Comparison of ENCODE assay signal across 1 cellular context in the genomic region with DNA sequence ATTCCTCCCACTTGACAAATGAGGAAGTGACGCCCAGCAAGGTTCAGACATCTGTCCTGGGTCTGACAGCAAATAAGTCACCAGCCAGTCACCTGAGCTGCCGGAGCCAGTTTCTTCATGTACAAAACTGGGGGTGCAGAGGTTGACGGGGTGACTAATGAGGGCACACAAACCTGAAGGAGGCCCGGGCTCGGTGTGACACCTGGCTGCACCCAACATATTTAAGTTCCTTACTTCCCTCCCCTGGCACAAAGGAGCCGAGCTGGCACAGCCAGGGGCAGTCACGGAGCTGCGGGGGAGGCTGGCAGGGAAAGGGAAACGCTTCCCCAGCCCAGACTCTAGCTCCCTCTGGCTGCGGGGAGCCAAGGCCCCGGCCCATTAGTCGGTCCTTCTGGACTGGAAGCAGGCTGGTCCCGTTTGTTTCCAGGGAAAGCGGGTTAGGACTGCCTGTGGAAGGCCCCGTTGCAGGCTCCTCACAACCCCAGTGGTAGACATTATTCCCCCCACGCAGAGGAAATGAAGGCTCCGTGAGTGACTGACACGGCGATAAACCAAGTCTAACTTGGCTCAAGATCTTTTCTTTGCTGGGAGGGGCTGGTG.
TF ChIP-seq lines count a peak whose summit lies in the region.

No MANE protein-coding gene starts in this region.

TF ChIP-seq in K562, 482 proteins besides CTCF, POLR2A, EP300 and RAD21 (continued from another document):
- TF ChIP-seq, protein P1, sequence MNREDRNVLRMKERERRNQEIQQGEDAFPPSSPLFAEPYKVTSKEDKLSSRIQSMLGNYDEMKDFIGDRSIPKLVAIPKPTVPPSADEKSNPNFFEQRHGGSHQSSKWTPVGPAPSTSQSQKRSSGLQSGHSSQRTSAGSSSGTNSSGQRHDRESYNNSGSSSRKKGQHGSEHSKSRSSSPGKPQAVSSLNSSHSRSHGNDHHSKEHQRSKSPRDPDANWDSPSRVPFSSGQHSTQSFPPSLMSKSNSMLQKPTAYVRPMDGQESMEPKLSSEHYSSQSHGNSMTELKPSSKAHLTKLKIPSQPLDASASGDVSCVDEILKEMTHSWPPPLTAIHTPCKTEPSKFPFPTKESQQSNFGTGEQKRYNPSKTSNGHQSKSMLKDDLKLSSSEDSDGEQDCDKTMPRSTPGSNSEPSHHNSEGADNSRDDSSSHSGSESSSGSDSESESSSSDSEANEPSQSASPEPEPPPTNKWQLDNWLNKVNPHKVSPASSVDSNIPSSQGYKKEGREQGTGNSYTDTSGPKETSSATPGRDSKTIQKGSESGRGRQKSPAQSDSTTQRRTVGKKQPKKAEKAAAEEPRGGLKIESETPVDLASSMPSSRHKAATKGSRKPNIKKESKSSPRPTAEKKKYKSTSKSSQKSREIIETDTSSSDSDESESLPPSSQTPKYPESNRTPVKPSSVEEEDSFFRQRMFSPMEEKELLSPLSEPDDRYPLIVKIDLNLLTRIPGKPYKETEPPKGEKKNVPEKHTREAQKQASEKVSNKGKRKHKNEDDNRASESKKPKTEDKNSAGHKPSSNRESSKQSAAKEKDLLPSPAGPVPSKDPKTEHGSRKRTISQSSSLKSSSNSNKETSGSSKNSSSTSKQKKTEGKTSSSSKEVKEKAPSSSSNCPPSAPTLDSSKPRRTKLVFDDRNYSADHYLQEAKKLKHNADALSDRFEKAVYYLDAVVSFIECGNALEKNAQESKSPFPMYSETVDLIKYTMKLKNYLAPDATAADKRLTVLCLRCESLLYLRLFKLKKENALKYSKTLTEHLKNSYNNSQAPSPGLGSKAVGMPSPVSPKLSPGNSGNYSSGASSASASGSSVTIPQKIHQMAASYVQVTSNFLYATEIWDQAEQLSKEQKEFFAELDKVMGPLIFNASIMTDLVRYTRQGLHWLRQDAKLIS (CRISPR knock-in tag; IDR thresholded peaks at IDR 0.05), result no peak
- TF ChIP-seq ZNF184 (CRISPR knock-in tag; IDR thresholded peaks at IDR 0.05) (no peak), KAT8 (IDR thresholded peaks at IDR 0.05; ENCODE audit: low read depth) (no peak), TEAD4 (IDR thresholded peaks at IDR 0.05; ENCODE audit: low read length) (0 out of 2 replicates have a peak, but pooled peaks have one; percentile 27), TEAD4 (CRISPR knock-in tag; IDR thresholded peaks at IDR 0.05; ENCODE audit: borderline replicate concordance) (no peak), ZNF444 (CRISPR knock-in tag; IDR thresholded peaks at IDR 0.05) (no peak), EHMT2 (IDR thresholded peaks at IDR 0.05) (no peak), SPI1 (IDR thresholded peaks at IDR 0.05; ENCODE audit: borderline replicate concordance, low read depth, low read length) (peak; percentile 94), MAFF (IDR thresholded peaks at IDR 0.05; ENCODE audit: low read length) (no peak), COPS2 (conservative IDR thresholded peaks at IDR 0.05) (no peak), HDAC8 (tag; IDR thresholded peaks at IDR 0.05) (no peak), FIP1L1 (IDR thresholded peaks at IDR 0.05; ENCODE audit: low read depth, low read length, poor library complexity, severe bottlenecking) (no peak), RBM22 (IDR thresholded peaks at IDR 0.05; ENCODE audit: low read depth, low read length, poor library complexity, severe bottlenecking) (peak; percentile 7), ETS2 (tag; IDR thresholded peaks at IDR 0.05; ENCODE audit: borderline replicate concordance, poor library complexity, severe bottlenecking) (no peak), KLF16 (IDR thresholded peaks at IDR 0.05) (no peak), ETV5 (CRISPR knock-in tag; IDR thresholded peaks at IDR 0.05; ENCODE audit: low read depth) (no peak), POLR2G (IDR thresholded peaks at IDR 0.05; ENCODE audit: low read depth, low read length) (0 out of 2 replicates have a peak, but pooled peaks have one; percentile 29), SREBF2 (CRISPR knock-in tag; IDR thresholded peaks at IDR 0.05) (no peak)
- TF ChIP-seq, protein P2, sequence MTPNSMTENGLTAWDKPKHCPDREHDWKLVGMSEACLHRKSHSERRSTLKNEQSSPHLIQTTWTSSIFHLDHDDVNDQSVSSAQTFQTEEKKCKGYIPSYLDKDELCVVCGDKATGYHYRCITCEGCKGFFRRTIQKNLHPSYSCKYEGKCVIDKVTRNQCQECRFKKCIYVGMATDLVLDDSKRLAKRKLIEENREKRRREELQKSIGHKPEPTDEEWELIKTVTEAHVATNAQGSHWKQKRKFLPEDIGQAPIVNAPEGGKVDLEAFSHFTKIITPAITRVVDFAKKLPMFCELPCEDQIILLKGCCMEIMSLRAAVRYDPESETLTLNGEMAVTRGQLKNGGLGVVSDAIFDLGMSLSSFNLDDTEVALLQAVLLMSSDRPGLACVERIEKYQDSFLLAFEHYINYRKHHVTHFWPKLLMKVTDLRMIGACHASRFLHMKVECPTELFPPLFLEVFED (CRISPR knock-in tag; conservative IDR thresholded peaks at IDR 0.05), result no peak
- TF ChIP-seq, protein P3, sequence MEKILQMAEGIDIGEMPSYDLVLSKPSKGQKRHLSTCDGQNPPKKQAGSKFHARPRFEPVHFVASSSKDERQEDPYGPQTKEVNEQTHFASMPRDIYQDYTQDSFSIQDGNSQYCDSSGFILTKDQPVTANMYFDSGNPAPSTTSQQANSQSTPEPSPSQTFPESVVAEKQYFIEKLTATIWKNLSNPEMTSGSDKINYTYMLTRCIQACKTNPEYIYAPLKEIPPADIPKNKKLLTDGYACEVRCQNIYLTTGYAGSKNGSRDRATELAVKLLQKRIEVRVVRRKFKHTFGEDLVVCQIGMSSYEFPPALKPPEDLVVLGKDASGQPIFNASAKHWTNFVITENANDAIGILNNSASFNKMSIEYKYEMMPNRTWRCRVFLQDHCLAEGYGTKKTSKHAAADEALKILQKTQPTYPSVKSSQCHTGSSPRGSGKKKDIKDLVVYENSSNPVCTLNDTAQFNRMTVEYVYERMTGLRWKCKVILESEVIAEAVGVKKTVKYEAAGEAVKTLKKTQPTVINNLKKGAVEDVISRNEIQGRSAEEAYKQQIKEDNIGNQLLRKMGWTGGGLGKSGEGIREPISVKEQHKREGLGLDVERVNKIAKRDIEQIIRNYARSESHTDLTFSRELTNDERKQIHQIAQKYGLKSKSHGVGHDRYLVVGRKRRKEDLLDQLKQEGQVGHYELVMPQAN (IDR thresholded peaks at IDR 0.05; ENCODE audit: borderline replicate concordance), result no peak
- TF ChIP-seq, protein P4, sequence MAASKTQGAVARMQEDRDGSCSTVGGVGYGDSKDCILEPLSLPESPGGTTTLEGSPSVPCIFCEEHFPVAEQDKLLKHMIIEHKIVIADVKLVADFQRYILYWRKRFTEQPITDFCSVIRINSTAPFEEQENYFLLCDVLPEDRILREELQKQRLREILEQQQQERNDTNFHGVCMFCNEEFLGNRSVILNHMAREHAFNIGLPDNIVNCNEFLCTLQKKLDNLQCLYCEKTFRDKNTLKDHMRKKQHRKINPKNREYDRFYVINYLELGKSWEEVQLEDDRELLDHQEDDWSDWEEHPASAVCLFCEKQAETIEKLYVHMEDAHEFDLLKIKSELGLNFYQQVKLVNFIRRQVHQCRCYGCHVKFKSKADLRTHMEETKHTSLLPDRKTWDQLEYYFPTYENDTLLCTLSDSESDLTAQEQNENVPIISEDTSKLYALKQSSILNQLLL (CRISPR knock-in tag; IDR thresholded peaks at IDR 0.05; ENCODE audit: borderline replicate concordance), result no peak
- TF ChIP-seq, protein P5, sequence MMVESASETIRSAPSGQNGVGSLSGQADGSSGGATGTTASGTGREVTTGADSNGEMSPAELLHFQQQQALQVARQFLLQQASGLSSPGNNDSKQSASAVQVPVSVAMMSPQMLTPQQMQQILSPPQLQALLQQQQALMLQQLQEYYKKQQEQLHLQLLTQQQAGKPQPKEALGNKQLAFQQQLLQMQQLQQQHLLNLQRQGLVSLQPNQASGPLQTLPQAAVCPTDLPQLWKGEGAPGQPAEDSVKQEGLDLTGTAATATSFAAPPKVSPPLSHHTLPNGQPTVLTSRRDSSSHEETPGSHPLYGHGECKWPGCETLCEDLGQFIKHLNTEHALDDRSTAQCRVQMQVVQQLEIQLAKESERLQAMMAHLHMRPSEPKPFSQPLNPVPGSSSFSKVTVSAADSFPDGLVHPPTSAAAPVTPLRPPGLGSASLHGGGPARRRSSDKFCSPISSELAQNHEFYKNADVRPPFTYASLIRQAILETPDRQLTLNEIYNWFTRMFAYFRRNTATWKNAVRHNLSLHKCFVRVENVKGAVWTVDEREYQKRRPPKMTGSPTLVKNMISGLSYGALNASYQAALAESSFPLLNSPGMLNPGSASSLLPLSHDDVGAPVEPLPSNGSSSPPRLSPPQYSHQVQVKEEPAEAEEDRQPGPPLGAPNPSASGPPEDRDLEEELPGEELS (CRISPR knock-in tag; IDR thresholded peaks at IDR 0.05; ENCODE audit: borderline replicate concordance), result no peak
